ENCODE assay signal across 9 cellular contexts in genomic region chr17:55601874-55602364, GRCh38.
DNase-seq lines count a peak whose midpoint lies in the region; ATAC-seq and TF ChIP-seq lines count a peak whose summit lies in the region.
"Had no signal": no experiment of that assay in that cellular context is flagged by ENCODE, and none has a peak within 500 bp of the region (broad histone marks: within the 10 kb centered on the region; RNA-seq: fewer than 3 reads in every experiment).

No MANE protein-coding gene starts in this region.

- TF ChIP-seq CTCF in left ventricle myocardium inferior (IDR thresholded peaks at IDR 0.05; ENCODE audit: borderline replicate concordance) (peak; percentile 61), HL-60 (IDR thresholded peaks at IDR 0.05; ENCODE audit: insufficient read depth, low read length) (peak; percentile 56), fibroblast of mammary gland (conservative IDR thresholded peaks at IDR 0.05; ENCODE audit: control insufficient read depth, insufficient read depth, low read depth, low read length) (peak; percentile 91)

- DNase-seq in left ventricle myocardium inferior (no peak), left cardiac atrium (no peak), HL-60 (ENCODE audit: low read depth in 1 of 2, low spot score in 1 of 2) (peak in 1 of 2 experiments; percentile 34), fibroblast of mammary gland (ENCODE audit: low read depth) (peak; percentile 70), NCI-H2107 (lab: John Stamatoyannopoulos, UW) (no peak)
- DNase-seq in stimulated activated naive B cell treated with anti-CD40 and anti-IgM and Interleukin-4, amounts not matched to agents 10 μg/mL and 1 μg/mL and 100 μg/mL, for 72 hours, result peak; percentile 6

- no peaks in the 10 kb centered on the region for H3K36me3 ChIP-seq in left ventricle myocardium inferior

- H3K9me3 ChIP-seq in left ventricle myocardium inferior (replicated peaks), result peaks cover 54% of the 10 kb centered on the region

- ATAC-seq in left cardiac atrium (no peak), SK-N-SH treated with all-trans-retinoic acid at 6 μM for 48 hours (peak; percentile 90), GM21717 (IDR thresholded peaks at IDR 0.05; ENCODE audit: unreplicated experiment) (no peak)
- ATAC-seq in stimulated activated naive B cell treated with anti-CD40 and anti-IgM and Interleukin-4, amounts not matched to agents 10 μg/mL and 1 μg/mL and 100 μg/mL, for 72 hours (replicated peaks), result peak in 1 of 2 donors; percentile 50
- ATAC-seq: stimulated activated naive CD8-positive, alpha-beta T cell treated with anti-CD3 and anti-CD28 coated beads, Interleukin-15, amount 100 ng/mL, for 72 hours had no signal

- H3K27ac Mint-ChIP-seq in stimulated activated naive B cell treated with anti-CD40 and anti-IgM and Interleukin-4, amounts not matched to agents 10 μg/mL and 1 μg/mL and 100 μg/mL, for 72 hours, result no peak overlapping the region
- H3K27ac Mint-ChIP-seq: stimulated activated naive CD8-positive, alpha-beta T cell treated with anti-CD3 and anti-CD28 coated beads, Interleukin-15, amount 100 ng/mL, for 72 hours had no signal

- H3K36me3 Mint-ChIP-seq in stimulated activated naive B cell treated with anti-CD40 and anti-IgM and Interleukin-4, amounts not matched to agents 10 μg/mL and 1 μg/mL and 100 μg/mL, for 72 hours, result peaks cover 4% of the 10 kb centered on the region in 2 donors

- H3K27me3 ChIP-seq in left ventricle myocardium inferior (ENCODE audit: low read depth), result no peaks in the 10 kb centered on the region
- H3K27me3 ChIP-seq in HL-60 (ENCODE audit: insufficient read depth, poor library complexity, severe bottlenecking), result no peaks in the 10 kb centered on the region

- no peaks in the 10 kb centered on the region for H3K4me1 Mint-ChIP-seq in stimulated activated naive B cell treated with anti-CD40 and anti-IgM and Interleukin-4, amounts not matched to agents 10 μg/mL and 1 μg/mL and 100 μg/mL, for 72 hours
- H3K4me1 Mint-ChIP-seq: stimulated activated naive CD8-positive, alpha-beta T cell treated with anti-CD3 and anti-CD28 coated beads, Interleukin-15, amount 100 ng/mL, for 72 hours had no signal

- no peak overlapping the region for H3K4me3 Mint-ChIP-seq in stimulated activated naive B cell treated with anti-CD40 and anti-IgM and Interleukin-4, amounts not matched to agents 10 μg/mL and 1 μg/mL and 100 μg/mL, for 72 hours
- H3K4me3 Mint-ChIP-seq: stimulated activated naive CD8-positive, alpha-beta T cell treated with anti-CD3 and anti-CD28 coated beads, Interleukin-15, amount 100 ng/mL, for 72 hours had no signal

- intact Hi-C loops in left ventricle myocardium inferior (cut with micrococcal nuclease) (loop anchor here (10.0 kb wide), 1 partner anchor 63 kb away; no protein-coding TSS in a partner anchor), left cardiac atrium (cut with DNase I) (loop anchor here in 1 of 2 donors (5.0 kb wide), 1 partner anchor 75 kb away; no protein-coding TSS in a partner anchor)

- H3K27ac ChIP-seq in left ventricle myocardium inferior (replicated peaks) (no peak overlapping the region), HL-60 (replicated peaks) (no peak overlapping the region)

- H3K9me3 Mint-ChIP-seq in stimulated activated naive B cell treated with anti-CD40 and anti-IgM and Interleukin-4, amounts not matched to agents 10 μg/mL and 1 μg/mL and 100 μg/mL, for 72 hours, result peaks cover 16 to 22% of the 10 kb centered on the region in 2 donors

- H3K4me3 ChIP-seq in left ventricle myocardium inferior, result no peak overlapping the region
- no peak overlapping the region for H3K4me3 ChIP-seq in HL-60 (replicated peaks; ENCODE audit: insufficient read depth, low read length)
- H3K4me3 ChIP-seq in fibroblast of mammary gland (ENCODE audit: control insufficient read depth, low read depth, low read length), result no peak overlapping the region

- H3K27me3 Mint-ChIP-seq in stimulated activated naive B cell treated with anti-CD40 and anti-IgM and Interleukin-4, amounts not matched to agents 10 μg/mL and 1 μg/mL and 100 μg/mL, for 72 hours, result peaks cover 11 to 17% of the 10 kb centered on the region in 2 donors

- H3K4me1 ChIP-seq in left ventricle myocardium inferior, result no peaks in the 10 kb centered on the region

TF ChIP-seq in SK-N-SH treated with all-trans-retinoic acid at 6 μM for 48 hours, 23 proteins besides CTCF, POLR2A, EP300 and RAD21:
- TF ChIP-seq PPARA (CRISPR knock-in tag; IDR thresholded peaks at IDR 0.05; ENCODE audit: borderline replicate concordance) (no peak), CSDC2 (CRISPR knock-in tag; IDR thresholded peaks at IDR 0.05) (0 out of 2 replicates have a peak, but pooled peaks have one; percentile 25)
TF ChIP-seq in SK-N-SH treated with all-trans-retinoic acid at 6 μM for 48 hours: peak in this region for 1.

Comparison
In these comparisons a context has a peak if more than half of its experiments do, and no peak if none do; other contexts are left out.
1. DNase-seq: peak in fibroblast of mammary gland (single experiment) and stimulated activated naive B cell treated with anti-CD40 and anti-IgM and Interleukin-4, amounts not matched to agents 10 μg/mL and 1 μg/mL and 100 μg/mL, for 72 hours (single experiment); none in left ventricle myocardium inferior (single experiment), left cardiac atrium (single experiment) and NCI-H2107 (single experiment).
2. Peak in every context shown above with its lines, with median percentiles within 50 percentile points of each other: CTCF ChIP-seq.